Comparison of ENCODE assay signal across 22 cellular contexts in genomic region chr1:184033711-184034167, GRCh38. TPM values are rescaled to one million over a fixed set of nuclear protein-coding genes. Genes with fewer than 3 reads are reported as not detected.
DNase-seq lines count a peak whose midpoint lies in the region; ATAC-seq and TF ChIP-seq lines count a peak whose summit lies in the region.
"Had no signal": no experiment of that assay in that cellular context is flagged by ENCODE, and none has a peak within 500 bp of the region (broad histone marks: within the 10 kb centered on the region; RNA-seq: fewer than 3 reads in every experiment).

No MANE protein-coding gene starts in this region.

- H3K36me3 Mint-ChIP-seq in activated naive CD8-positive, alpha-beta T cell treated with anti-CD3 and anti-CD28 coated beads, Interleukin-2, amount 50 U/mL, for 24 hours (ENCODE audit: low read depth), result no peaks in the 10 kb centered on the region
- H3K36me3 Mint-ChIP-seq in activated naive CD8-positive, alpha-beta T cell treated with anti-CD3 and anti-CD28 coated beads for 36 hours, result peaks cover 4% of the 10 kb centered on the region
- H3K36me3 Mint-ChIP-seq: CD4-positive, CD25-positive, alpha-beta regulatory T cell; stimulated activated memory B cell treated with anti-CD40 and anti-IgM and Interleukin-4, amounts not matched to agents 10 μg/mL and 1 μg/mL and 100 μg/mL, for 72 hours had no signal

- no peak overlapping the region for H3K4me3 ChIP-seq in WERI-Rb-1 (ENCODE audit: low read depth, low read length)
- H3K4me3 ChIP-seq: colonic mucosa, MG63, psoas muscle had no signal

- no peaks in the 10 kb centered on the region for H3K9me3 ChIP-seq in WERI-Rb-1 (ENCODE audit: severe bottlenecking)
- H3K9me3 ChIP-seq: colonic mucosa, MG63, psoas muscle had no signal

- H3K27me3 Mint-ChIP-seq in activated naive CD8-positive, alpha-beta T cell treated with anti-CD3 and anti-CD28 coated beads, Interleukin-2, amount 50 U/mL, for 24 hours, result peaks cover 50% of the 10 kb centered on the region
- H3K27me3 Mint-ChIP-seq in activated naive CD8-positive, alpha-beta T cell treated with anti-CD3 and anti-CD28 coated beads for 36 hours, result peaks cover 60% of the 10 kb centered on the region

- H3K27ac Mint-ChIP-seq in activated naive CD8-positive, alpha-beta T cell treated with anti-CD3 and anti-CD28 coated beads, Interleukin-2, amount 50 U/mL, for 24 hours, result no peak overlapping the region
- H3K27ac Mint-ChIP-seq in activated naive CD8-positive, alpha-beta T cell treated with anti-CD3 and anti-CD28 coated beads for 36 hours, result no peak overlapping the region
- H3K27ac Mint-ChIP-seq: activated B cell treated with CpG ODN at 0.5 μM for 24 hours; CD4-positive, CD25-positive, alpha-beta regulatory T cell; memory B cell; natural killer cell treated with Interleukin-12 subunit alpha and Interleukin-12 subunit beta and Interleukin-15 and Interleukin-18, amount 100 ng/mL, for 72 hours; stimulated activated memory B cell treated with anti-CD40 and anti-IgM and Interleukin-4, amounts not matched to agents 10 μg/mL and 1 μg/mL and 100 μg/mL, for 72 hours; T-helper 17 cell had no signal

- H3K36me3 ChIP-seq in WERI-Rb-1, result no peaks in the 10 kb centered on the region
- H3K36me3 ChIP-seq: colonic mucosa, MG63 had no signal

- H3K9me3 Mint-ChIP-seq in activated naive CD8-positive, alpha-beta T cell treated with anti-CD3 and anti-CD28 coated beads, Interleukin-2, amount 50 U/mL, for 24 hours, result no peaks in the 10 kb centered on the region
- H3K9me3 Mint-ChIP-seq in activated naive CD8-positive, alpha-beta T cell treated with anti-CD3 and anti-CD28 coated beads for 36 hours, result no peaks in the 10 kb centered on the region
- H3K9me3 Mint-ChIP-seq: activated B cell treated with CpG ODN at 0.5 μM for 24 hours; memory B cell; natural killer cell treated with Interleukin-12 subunit alpha and Interleukin-12 subunit beta and Interleukin-15 and Interleukin-18, amount 100 ng/mL, for 72 hours; stimulated activated memory B cell treated with anti-CD40 and anti-IgM and Interleukin-4, amounts not matched to agents 10 μg/mL and 1 μg/mL and 100 μg/mL, for 72 hours had no signal

- no peak overlapping the region for H3K4me3 Mint-ChIP-seq in activated naive CD8-positive, alpha-beta T cell treated with anti-CD3 and anti-CD28 coated beads, Interleukin-2, amount 50 U/mL, for 24 hours
- H3K4me3 Mint-ChIP-seq in activated naive CD8-positive, alpha-beta T cell treated with anti-CD3 and anti-CD28 coated beads for 36 hours, result no peak overlapping the region
- H3K4me3 Mint-ChIP-seq: activated B cell treated with CpG ODN at 0.5 μM for 24 hours; CD4-positive, CD25-positive, alpha-beta regulatory T cell; memory B cell; natural killer cell treated with Interleukin-12 subunit alpha and Interleukin-12 subunit beta and Interleukin-15 and Interleukin-18, amount 100 ng/mL, for 72 hours; stimulated activated memory B cell treated with anti-CD40 and anti-IgM and Interleukin-4, amounts not matched to agents 10 μg/mL and 1 μg/mL and 100 μg/mL, for 72 hours; T-helper 17 cell had no signal

- no peak overlapping the region for H3K27ac ChIP-seq in WERI-Rb-1
- H3K27ac ChIP-seq: colonic mucosa, psoas muscle had no signal

- no peaks in the 10 kb centered on the region for H3K27me3 ChIP-seq in WERI-Rb-1 (ENCODE audit: insufficient read depth, low read depth, severe bottlenecking)

- no peak for DNase-seq in activated naive CD8-positive, alpha-beta T cell treated with anti-CD3 and anti-CD28 coated beads, Interleukin-2, amount 50 U/mL, for 24 hours
- DNase-seq in activated naive CD8-positive, alpha-beta T cell treated with anti-CD3 and anti-CD28 coated beads for 36 hours, result no peak
- DNase-seq in amniotic epithelial cell (ENCODE audit: low read depth), result peak; percentile 12
- DNase-seq in foreskin melanocyte, result peak; percentile 68
- DNase-seq in GM19238 (ENCODE audit: insufficient read length, low spot score), result no peak
- no peak for DNase-seq in WERI-Rb-1
- no peak for DNase-seq in activated naive CD4-positive, alpha-beta T cell (lab: John Stamatoyannopoulos, UW)
- DNase-seq: activated B cell treated with CpG ODN at 0.5 μM for 24 hours; activated CD8-positive, alpha-beta memory T cell treated with anti-CD3 and anti-CD28 coated beads for 24 hours; CD4-positive, CD25-positive, alpha-beta regulatory T cell; colonic mucosa; DMS79 treated with DMSO at 0.1 percent for 48 hours; MG63; NCI-H1694; psoas muscle; T-helper 17 cell; trophoblast cell had no signal

- no peak for TF ChIP-seq CTCF in WERI-Rb-1 (IDR thresholded peaks at IDR 0.05; ENCODE audit: low read depth, low read length)

- H3K4me1 Mint-ChIP-seq in activated naive CD8-positive, alpha-beta T cell treated with anti-CD3 and anti-CD28 coated beads, Interleukin-2, amount 50 U/mL, for 24 hours, result peaks cover 13% of the 10 kb centered on the region
- H3K4me1 Mint-ChIP-seq in activated naive CD8-positive, alpha-beta T cell treated with anti-CD3 and anti-CD28 coated beads for 36 hours, result peaks cover 13% of the 10 kb centered on the region

- ATAC-seq in activated naive CD8-positive, alpha-beta T cell treated with anti-CD3 and anti-CD28 coated beads, Interleukin-2, amount 50 U/mL, for 24 hours, result peak; percentile 45
- no peak for ATAC-seq in HG02970 (IDR thresholded peaks at IDR 0.05; ENCODE audit: low FRiP score, unreplicated experiment)
- ATAC-seq: natural killer cell treated with Interleukin-12 subunit alpha and Interleukin-12 subunit beta and Interleukin-15 and Interleukin-18, amount 100 ng/mL, for 72 hours; psoas muscle; Right ventricle myocardium inferior; stimulated activated memory B cell treated with anti-CD40 and anti-IgM and Interleukin-4, amounts not matched to agents 10 μg/mL and 1 μg/mL and 100 μg/mL, for 72 hours; T-helper 17 cell had no signal

RNA-seq across cellular contexts. Expression of gene COLGALT2, which starts 3.8 kb away (rescaled TPM):
- 1 to 10 TPM in 1 of 2 experiments, under 1 TPM in 1; 0.94 to 1.1 TPM for total RNA-seq in activated naive CD8-positive, alpha-beta T cell treated with anti-CD3 and anti-CD28 coated beads for 36 hours

RNA-seq across cellular contexts. Expression of gene TSEN15, which starts 17.8 kb away (rescaled TPM):
- 10 to 100 TPM; 45.0 to 48.3 TPM for total RNA-seq in activated naive CD8-positive, alpha-beta T cell treated with anti-CD3 and anti-CD28 coated beads for 36 hours

Comparison
In these comparisons a context has a peak if more than half of its experiments do, and no peak if none do; other contexts are left out.
1. DNase-seq: peak in amniotic epithelial cell (single experiment) and foreskin melanocyte (single experiment); none in activated naive CD8-positive, alpha-beta T cell treated with anti-CD3 and anti-CD28 coated beads, Interleukin-2, amount 50 U/mL, for 24 hours (single experiment), activated naive CD8-positive, alpha-beta T cell treated with anti-CD3 and anti-CD28 coated beads for 36 hours (single experiment), GM19238 (single experiment), WERI-Rb-1 (single experiment) and activated naive CD4-positive, alpha-beta T cell (0 of 4).